In genomic region chr4:93436000-93436626, GRCh38 we compare ENCODE assay signal across 19 cellular contexts.
"Had no signal": no experiment of that assay in that cellular context is flagged by ENCODE, and none has a peak within 500 bp of the region (broad histone marks: within the 10 kb centered on the region; RNA-seq: fewer than 3 reads in every experiment).

No MANE protein-coding gene starts in this region.

- DNase-seq: Kasumi-1, MM.1S, NCI-H1092 treated with DMSO at 0.1 percent for 48 hours, NCI-H1436, NCI-H187, NCI-H2029, NCI-H2081 treated with DMSO at 0.1 percent for 48 hours, NCI-H2227 treated with DMSO at 0.1 percent for 48 hours, NCI-H510A, NCI-H524 treated with DMSO at 0.1 percent for 48 hours, NCI-H69, NCI-H774, Right ventricle myocardium superior, RPMI8226, SIG-M5 had no signal

- H3K27ac ChIP-seq: KMS-11, SJSA1 had no signal

- H3K4me3 ChIP-seq: K562, SJSA1 had no signal

- H3K9ac ChIP-seq: KMS-11 had no signal

- ATAC-seq: K562 had no signal

- FAIRE-seq: K562, RCC 7860 had no signal

- H3K9me3 ChIP-seq: SJSA1 had no signal

- H3K36me3 ChIP-seq: SJSA1 had no signal

- H3K4me2 ChIP-seq: KMS-11 had no signal

- H3K4me1 ChIP-seq: SJSA1 had no signal
